Comparison of ENCODE assay signal across 16 cellular contexts in the genomic region with DNA sequence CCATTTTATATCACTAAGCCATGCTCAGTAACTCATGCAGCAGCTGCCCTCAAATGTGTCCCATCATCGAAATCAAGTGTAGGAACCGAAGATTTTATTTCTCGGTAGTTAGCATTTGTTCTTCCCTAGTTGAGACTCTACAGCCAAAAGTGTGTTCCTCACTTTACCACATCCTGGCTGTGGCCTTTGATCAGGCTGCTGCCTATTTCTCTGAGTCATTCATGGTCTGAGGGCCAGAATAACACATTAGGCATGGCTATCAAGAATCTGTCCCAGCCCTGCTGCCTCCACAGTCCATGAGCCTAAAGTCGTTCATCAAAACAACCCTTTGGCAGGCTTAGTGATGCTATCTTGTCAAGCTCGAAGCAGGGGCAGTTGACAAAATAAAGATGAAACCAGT.
DNase-seq lines count a peak whose midpoint lies in the region; ATAC-seq and TF ChIP-seq lines count a peak whose summit lies in the region.
"Had no signal": no experiment of that assay in that cellular context is flagged by ENCODE, and none has a peak within 500 bp of the region (broad histone marks: within the 10 kb centered on the region; RNA-seq: fewer than 3 reads in every experiment).

No MANE protein-coding gene starts in this region.

- no peak overlapping the region for H3K27ac Mint-ChIP-seq in activated naive CD8-positive, alpha-beta T cell treated with anti-CD3 and anti-CD28 coated beads, Interleukin-2, amount 50 U/mL, for 24 hours

- H3K4ac ChIP-seq in mesenchymal stem cell (ENCODE audit: low read depth in 1 of 2, low read length in 2 of 2), result peak overlapping the region; percentile 37 to 45

- H2BK120ac ChIP-seq in mesenchymal stem cell (ENCODE audit: low read depth, low read length), result no peak overlapping the region

- H3K9me3 Mint-ChIP-seq in activated naive CD8-positive, alpha-beta T cell treated with anti-CD3 and anti-CD28 coated beads, Interleukin-2, amount 50 U/mL, for 24 hours, result peaks cover 12% of the 10 kb centered on the region

- no peaks in the 10 kb centered on the region for H3K27me3 Mint-ChIP-seq in activated naive CD8-positive, alpha-beta T cell treated with anti-CD3 and anti-CD28 coated beads, Interleukin-2, amount 50 U/mL, for 24 hours

- no peaks in the 10 kb centered on the region for H3K79me1 ChIP-seq in mesenchymal stem cell (replicated peaks; ENCODE audit: low read length, poor library complexity, severe bottlenecking)

- H3K4me1 Mint-ChIP-seq in activated naive CD8-positive, alpha-beta T cell treated with anti-CD3 and anti-CD28 coated beads, Interleukin-2, amount 50 U/mL, for 24 hours, result no peaks in the 10 kb centered on the region
- H3K4me1 Mint-ChIP-seq: CD14-positive monocyte had no signal

- no peak overlapping the region for H2AFZ ChIP-seq in mesenchymal stem cell (ENCODE audit: low read depth, low read length)

- peak overlapping the region in 1 of 2 experiments; percentile 65 for H2BK12ac ChIP-seq in mesenchymal stem cell (ENCODE audit: low read length in 2 of 2)

- H3K27me3 ChIP-seq in BLaER1 (no peaks in the 10 kb centered on the region), mesenchymal stem cell (ENCODE audit: control insufficient read depth in 1 of 2, insufficient read depth in 1 of 2, low read length in 2 of 2) (no peaks in the 10 kb centered on the region), lower lobe of right lung (ENCODE audit: low read depth) (no peaks in the 10 kb centered on the region)

- peak overlapping the region; percentile 26 for H2BK15ac ChIP-seq in mesenchymal stem cell (ENCODE audit: low read depth, poor library complexity, severe bottlenecking)

- no peak overlapping the region for H2AK5ac ChIP-seq in mesenchymal stem cell (ENCODE audit: low read length, severe bottlenecking)

- H3K4me2 ChIP-seq in BLaER1 (peak overlapping the region; percentile 19; the same call in 1 of the 2 replicates), mesenchymal stem cell (ENCODE audit: low read length, poor library complexity, severe bottlenecking) (no peak overlapping the region)

- peaks cover 19% of the 10 kb centered on the region for H3K4me1 ChIP-seq in BLaER1
- H3K4me1 ChIP-seq in mesenchymal stem cell (ENCODE audit: control insufficient read depth, insufficient read depth, low read depth, low read length), result no peaks in the 10 kb centered on the region
- no peaks in the 10 kb centered on the region for H3K4me1 ChIP-seq in lower lobe of right lung

- H3K14ac ChIP-seq in mesenchymal stem cell (ENCODE audit: low read length in 2 of 2), result no peak overlapping the region

- H3K36me3 Mint-ChIP-seq in activated naive CD8-positive, alpha-beta T cell treated with anti-CD3 and anti-CD28 coated beads, Interleukin-2, amount 50 U/mL, for 24 hours (ENCODE audit: low read depth), result no peaks in the 10 kb centered on the region
- H3K36me3 Mint-ChIP-seq: CD14-positive monocyte had no signal

- peak overlapping the region in 1 of 2 experiments; percentile 31 for H3K18ac ChIP-seq in mesenchymal stem cell (ENCODE audit: low read depth in 1 of 2, low read length in 2 of 2)

- no peaks in the 10 kb centered on the region for H4K20me1 ChIP-seq in BLaER1

- no peak overlapping the region for H3K27ac ChIP-seq in BLaER1
- no peak overlapping the region for H3K27ac ChIP-seq in mesenchymal stem cell (ENCODE audit: low read length, poor library complexity, severe bottlenecking)
- no peak overlapping the region for H3K27ac ChIP-seq in lower lobe of right lung

- intact Hi-C loops in lower lobe of right lung (cut with DNase I), result no loop called here

- H3K4me3 ChIP-seq in BLaER1 (no peak overlapping the region), astrocyte of the cerebellum (ENCODE audit: low read depth, low read length) (no peak overlapping the region), mesenchymal stem cell (ENCODE audit: insufficient read depth in 1 of 2, low read depth in 1 of 2, low read length in 2 of 2) (no peak overlapping the region), lower lobe of right lung (no peak overlapping the region)

- no peak overlapping the region for H3K4me3 Mint-ChIP-seq in activated naive CD8-positive, alpha-beta T cell treated with anti-CD3 and anti-CD28 coated beads, Interleukin-2, amount 50 U/mL, for 24 hours
- H3K4me3 Mint-ChIP-seq: CD14-positive monocyte had no signal

- H3K36me3 ChIP-seq in BLaER1 (no peaks in the 10 kb centered on the region), mesenchymal stem cell (ENCODE audit: control insufficient read depth in 1 of 2, insufficient read depth in 2 of 2, low read depth in 1 of 2, low read length in 2 of 2) (no peaks in the 10 kb centered on the region), lower lobe of right lung (no peaks in the 10 kb centered on the region)

- H2BK5ac ChIP-seq in mesenchymal stem cell (ENCODE audit: low read depth, low read length, poor library complexity, severe bottlenecking), result no peak overlapping the region

- 0 out of 2 replicates have a peak, but pooled peaks cover 3% of the 10 kb centered on the region for H3K9me3 ChIP-seq in BLaER1
- H3K9me3 ChIP-seq in mesenchymal stem cell (ENCODE audit: control insufficient read depth, low read length), result peaks cover 2% of the 10 kb centered on the region
- H3K9me3 ChIP-seq in lower lobe of right lung, result no peaks in the 10 kb centered on the region

- DNase-seq in HT1080 (ENCODE audit: low read depth) (peak; percentile 80), astrocyte of the cerebellum (ENCODE audit: low read depth) (peak; percentile 52), mesenchymal stem cell (peak; percentile 52), NCI-H2107 treated with DMSO at 0.1 percent for 48 hours (lab: John Stamatoyannopoulos, UW; ENCODE audit: unreplicated experiment) (no peak), lower lobe of right lung (no peak)
- no peak for DNase-seq in activated naive CD8-positive, alpha-beta T cell treated with anti-CD3 and anti-CD28 coated beads, Interleukin-2, amount 50 U/mL, for 24 hours
- DNase-seq: DMS53, Karpas-422, NCI-H146, NCI-H2081 treated with DMSO at 0.1 percent for 48 hours, NCI-H2227 treated with DMSO at 0.1 percent for 48 hours, NCI-H524 treated with DMSO at 0.1 percent for 48 hours had no signal

- H3K23ac ChIP-seq in mesenchymal stem cell (ENCODE audit: low read length in 2 of 2), result no peak overlapping the region

- peak overlapping the region; percentile 19 for H4K91ac ChIP-seq in mesenchymal stem cell (ENCODE audit: low read length)

- in situ Hi-C loops in astrocyte of the cerebellum (cut with HindIII; ENCODE audit: low sequenced_read_pairs), result no loop called here

- TF ChIP-seq CTCF in astrocyte of the cerebellum (IDR thresholded peaks at IDR 0.05; ENCODE audit: low read depth, low read length, missing control alignments) (no peak), lower lobe of right lung (IDR thresholded peaks at IDR 0.05) (no peak)

- H3K9ac ChIP-seq in BLaER1 (no peak overlapping the region), mesenchymal stem cell (ENCODE audit: low read length) (no peak overlapping the region)

- WGBS in mesenchymal stem cell, result 74% methylated on average over 5 of the region's 5 CpGs

- H4K8ac ChIP-seq in mesenchymal stem cell (ENCODE audit: low read length), result no peak overlapping the region

- no peak for ATAC-seq in GM21367 (IDR thresholded peaks at IDR 0.05; ENCODE audit: unreplicated experiment)
- ATAC-seq in activated naive CD8-positive, alpha-beta T cell treated with anti-CD3 and anti-CD28 coated beads, Interleukin-2, amount 50 U/mL, for 24 hours, result no peak
- ATAC-seq in lower lobe of right lung, result no peak
- ATAC-seq: Panc1 had no signal

Comparison
In these comparisons a context has a peak if more than half of its experiments do, and no peak if none do; other contexts are left out.
1. DNase-seq: peak in HT1080 (single experiment), astrocyte of the cerebellum (single experiment) and mesenchymal stem cell (single experiment); none in NCI-H2107 treated with DMSO at 0.1 percent for 48 hours (single experiment), activated naive CD8-positive, alpha-beta T cell treated with anti-CD3 and anti-CD28 coated beads, Interleukin-2, amount 50 U/mL, for 24 hours (single experiment) and lower lobe of right lung (single experiment).